ENCODE assay signal across 8 cellular contexts in genomic region chr2:24792542-24792873, GRCh38. TPM values are rescaled to one million over a fixed set of nuclear protein-coding genes. Genes with fewer than 3 reads are reported as not detected.
DNase-seq lines count a peak whose midpoint lies in the region; ATAC-seq, FAIRE-seq and TF ChIP-seq lines count a peak whose summit lies in the region.

No MANE protein-coding gene starts in this region.

- H3K27me3 ChIP-seq in adipocyte (replicated peaks; ENCODE audit: control insufficient read depth, insufficient read depth, low read length): no peaks in the 10 kb centered on the region
- H3K27me3 ChIP-seq in liver (ENCODE audit: control insufficient read depth in 4 of 4, insufficient read depth in 4 of 4, low read length in 3 of 4): no peaks in the 10 kb centered on the region
- no peaks in the 10 kb centered on the region for H3K27me3 ChIP-seq in transverse colon

- H3K36me3 ChIP-seq in adipocyte (ENCODE audit: control insufficient read depth, insufficient read depth, low read length, severe bottlenecking) (peaks cover 10% of the 10 kb centered on the region), liver (ENCODE audit: control insufficient read depth in 4 of 4, insufficient read depth in 3 of 4, low read depth in 1 of 4, low read length in 3 of 4) (peaks cover 0 to 5% (median 2%) of the 10 kb centered on the region in 4 donors), transverse colon (no peaks in the 10 kb centered on the region)

- TF ChIP-seq CTCF in liver (IDR thresholded peaks at IDR 0.05; ENCODE audit: low read depth, low read length, missing input control) (no peak), transverse colon (IDR thresholded peaks at IDR 0.05) (no peak)

- no peak for TF ChIP-seq POLR2A in transverse colon (IDR thresholded peaks at IDR 0.05)

- H3K9me3 Mint-ChIP-seq in activated T-cell treated with anti-CD3 and anti-CD28 coated beads, Interleukin-2, amount 50 U/mL, for 72 hours: no peaks in the 10 kb centered on the region

- H3K4me1 Mint-ChIP-seq in activated T-cell treated with anti-CD3 and anti-CD28 coated beads, Interleukin-2, amount 50 U/mL, for 72 hours (ENCODE audit: low read depth): peaks cover 34% of the 10 kb centered on the region

- no peak for DNase-seq in activated T-cell treated with anti-CD3 and anti-CD28 coated beads, Interleukin-2, amount 50 U/mL, for 72 hours
- no peak for DNase-seq in activated T-cell treated with anti-CD3 and anti-CD28 coated beads, Interleukin-2, amount 50 U/mL, for 1 hour
- DNase-seq in adipocyte (ENCODE audit: low read depth) (no peak), transverse colon (no peak), epidermal melanocyte (ENCODE audit: insufficient read length, low spot score) (no peak), frontal cortex (ENCODE audit: low spot score in 2 of 2) (no peak), NCI-H1417 (lab: John Stamatoyannopoulos, UW) (no peak)

- TF ChIP-seq RAD21 in liver (IDR thresholded peaks at IDR 0.05): no peak

- peak overlapping the region; percentile 88 for H3K4me3 ChIP-seq in adipocyte (ENCODE audit: low read length)
- peak overlapping the region; percentile 74 to 82 (median 78) for H3K4me3 ChIP-seq in liver (ENCODE audit: low read depth in 1 of 3, low read length in 3 of 3)
- H3K4me3 ChIP-seq in transverse colon: peak overlapping the region; percentile 57 to 90 (median 72)

- H3K4me1 ChIP-seq in adipocyte (ENCODE audit: control insufficient read depth, insufficient read depth, low read length) (peaks cover 8% of the 10 kb centered on the region), liver (ENCODE audit: control insufficient read depth in 4 of 4, insufficient read depth in 4 of 4, low read length in 3 of 4) (peaks cover 0 to 15% (median 13%) of the 10 kb centered on the region in 4 donors), transverse colon (peaks cover 9 to 20% (median 14%) of the 10 kb centered on the region in 4 donors)

- ATAC-seq in activated T-cell treated with anti-CD3 and anti-CD28 coated beads, Interleukin-2, amount 50 U/mL, for 72 hours (replicated peaks in 1 of 2): no peak

- H3K9me3 ChIP-seq in adipocyte (ENCODE audit: control insufficient read depth, low read length) (no peaks in the 10 kb centered on the region), liver (ENCODE audit: control insufficient read depth in 4 of 4, low read length in 3 of 4) (no peaks in the 10 kb centered on the region), transverse colon (no peaks in the 10 kb centered on the region)

- peak overlapping the region; percentile 99 for H3K27ac ChIP-seq in liver (ENCODE audit: low read depth in 1 of 2, low read length in 2 of 2)
- H3K27ac ChIP-seq in transverse colon: peak overlapping the region; percentile 94 to 99 (median 95)

- intact Hi-C loops in transverse colon (cut with DNase I; ENCODE audit: low total_unique reads): no loop called here

- peak overlapping the region; percentile 95 to 97 for H3K4me3 Mint-ChIP-seq in activated T-cell treated with anti-CD3 and anti-CD28 coated beads, Interleukin-2, amount 50 U/mL, for 72 hours

- no peak for FAIRE-seq in frontal cortex (lab: Jason Lieb, UNC)

- no peaks in the 10 kb centered on the region for H3K27me3 Mint-ChIP-seq in activated T-cell treated with anti-CD3 and anti-CD28 coated beads, Interleukin-2, amount 50 U/mL, for 72 hours (ENCODE audit: low read depth)

- 2% methylated on average over 6 of the region's 6 CpGs for WGBS in liver
- 2 to 29% methylated on average over 1 to 6 of the region's 6 CpGs for whole genome bisulfite sequencing in transverse colon (ENCODE audit: low coverage in 1 of 2), 2 donors

- H3K27ac Mint-ChIP-seq in activated T-cell treated with anti-CD3 and anti-CD28 coated beads, Interleukin-2, amount 50 U/mL, for 72 hours: peak overlapping the region; percentile 100

- in situ Hi-C loops in transverse colon (cut with MboI; ENCODE audit: low pct_ligation_motif_present in 1 of 4, low pct_unique_long_range_greater_than_20kb in 1 of 4, low sequenced_read_pairs in 3 of 4): no loop called here

- H3K36me3 Mint-ChIP-seq in activated T-cell treated with anti-CD3 and anti-CD28 coated beads, Interleukin-2, amount 50 U/mL, for 72 hours (ENCODE audit: insufficient read depth in 2 of 2): peaks cover 4 to 13% of the 10 kb centered on the region in 2 donors

- H3K9ac ChIP-seq in adipocyte (ENCODE audit: low read length): peak overlapping the region; percentile 95
- peak overlapping the region; percentile 76 to 84 for H3K9ac ChIP-seq in liver (ENCODE audit: low read depth in 1 of 2, low read length in 2 of 2)

- no peak for TF ChIP-seq EP300 in transverse colon (IDR thresholded peaks at IDR 0.05; ENCODE audit: low read depth)

TF ChIP-seq in liver, 16 proteins besides CTCF, POLR2A, EP300 and RAD21:
- TF ChIP-seq RXRA (IDR thresholded peaks at IDR 0.05): no peak
- TF ChIP-seq NR2F2 (IDR thresholded peaks at IDR 0.05): peak; percentile 16

RNA-seq across cellular contexts. Expression of gene PTRHD1, which starts 0.7 kb away (rescaled TPM):
- total RNA-seq in activated T-cell treated with anti-CD3 and anti-CD28 coated beads, Interleukin-2, amount 50 U/mL, for 72 hours: 10 to 100 TPM; 25.5 to 29.3 TPM
- total RNA-seq in liver: 10 to 100 TPM in 1 of 2 donors, 1 to 10 TPM in 1; 9.9 to 29.7 TPM
- polyA plus RNA-seq in liver: 10 to 100 TPM; 11.7 to 50.9 TPM
- 10 to 100 TPM; 30.6 to 50.9 (median 40.5) TPM for total RNA-seq in transverse colon
- 41.2 TPM for total RNA-seq in frontal cortex

RNA-seq across cellular contexts. Expression of gene CENPO, which starts 0.7 kb away (rescaled TPM):
- 10 to 100 TPM; 38.6 to 44.1 TPM for total RNA-seq in activated T-cell treated with anti-CD3 and anti-CD28 coated beads, Interleukin-2, amount 50 U/mL, for 72 hours
- total RNA-seq in liver (10 to 100 TPM in 1 of 2 donors, 1 to 10 TPM in 1; 3.3 to 17.8 TPM), transverse colon (10 to 100 TPM in 2 of 4 donors, 1 to 10 TPM in 2; 6.0 to 13.8 (median 9.6) TPM), frontal cortex (10.6 TPM)
- 1 to 10 TPM; 2.2 to 3.2 TPM for polyA plus RNA-seq in liver
